1 cellular context compared by ENCODE assay signal in the genomic region with DNA sequence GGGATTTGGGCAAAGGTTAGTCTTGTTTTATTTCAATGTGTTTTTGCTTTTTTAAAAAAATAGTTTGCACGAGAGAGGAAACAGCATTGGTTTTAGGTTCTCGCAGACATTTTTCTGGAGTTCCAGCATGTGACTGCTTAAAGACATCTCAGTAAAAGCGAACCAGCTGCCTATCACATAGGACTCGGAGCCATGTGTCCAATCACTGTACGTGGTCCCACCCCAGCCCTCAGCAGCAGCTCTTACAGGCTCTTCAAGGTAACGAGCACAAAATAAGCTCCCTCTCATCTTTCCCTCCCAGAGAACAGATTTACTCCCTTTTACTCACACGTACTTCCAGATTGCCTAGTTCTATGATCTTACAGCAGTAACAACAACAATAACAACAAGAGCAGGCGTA.
TF ChIP-seq lines count a peak whose summit lies in the region.

No MANE protein-coding gene starts in this region.

TF ChIP-seq in SK-N-SH treated with all-trans-retinoic acid at 6 μM for 48 hours, 23 proteins besides CTCF, POLR2A, EP300 and RAD21 (continued from another document):
- TF ChIP-seq OSR1 (CRISPR knock-in tag; IDR thresholded peaks at IDR 0.05) (no peak), TOX (CRISPR knock-in tag; IDR thresholded peaks at IDR 0.05; ENCODE audit: borderline replicate concordance) (no peak)
- TF ChIP-seq, protein P1, sequence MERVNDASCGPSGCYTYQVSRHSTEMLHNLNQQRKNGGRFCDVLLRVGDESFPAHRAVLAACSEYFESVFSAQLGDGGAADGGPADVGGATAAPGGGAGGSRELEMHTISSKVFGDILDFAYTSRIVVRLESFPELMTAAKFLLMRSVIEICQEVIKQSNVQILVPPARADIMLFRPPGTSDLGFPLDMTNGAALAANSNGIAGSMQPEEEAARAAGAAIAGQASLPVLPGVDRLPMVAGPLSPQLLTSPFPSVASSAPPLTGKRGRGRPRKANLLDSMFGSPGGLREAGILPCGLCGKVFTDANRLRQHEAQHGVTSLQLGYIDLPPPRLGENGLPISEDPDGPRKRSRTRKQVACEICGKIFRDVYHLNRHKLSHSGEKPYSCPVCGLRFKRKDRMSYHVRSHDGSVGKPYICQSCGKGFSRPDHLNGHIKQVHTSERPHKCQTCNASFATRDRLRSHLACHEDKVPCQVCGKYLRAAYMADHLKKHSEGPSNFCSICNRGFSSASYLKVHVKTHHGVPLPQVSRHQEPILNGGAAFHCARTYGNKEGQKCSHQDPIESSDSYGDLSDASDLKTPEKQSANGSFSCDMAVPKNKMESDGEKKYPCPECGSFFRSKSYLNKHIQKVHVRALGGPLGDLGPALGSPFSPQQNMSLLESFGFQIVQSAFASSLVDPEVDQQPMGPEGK (CRISPR knock-in tag; IDR thresholded peaks at IDR 0.05; ENCODE audit: borderline replicate concordance) = no peak
TF ChIP-seq in SK-N-SH treated with all-trans-retinoic acid at 6 μM for 48 hours: peak in this region for 0.
